ENCODE assay signal across 8 cellular contexts in genomic region chr19:531009-531752, GRCh38. TPM values are rescaled to one million over a fixed set of nuclear protein-coding genes. Genes with fewer than 3 reads are reported as not detected.
DNase-seq lines count a peak whose midpoint lies in the region; ATAC-seq and TF ChIP-seq lines count a peak whose summit lies in the region.

No MANE protein-coding gene starts in this region.

- H3K4me2 ChIP-seq in DOHH2 (ENCODE audit: low read length): peak overlapping the region; percentile 71

- peak overlapping the region; percentile 60 for H3K27ac ChIP-seq in DOHH2 (ENCODE audit: low read depth, low read length)
- H3K27ac ChIP-seq in SJSA1: peak overlapping the region; percentile 71
- H3K27ac ChIP-seq in suprapubic skin: peak overlapping the region; percentile 87

- peak; percentile 76 to 82 for DNase-seq in Kasumi-1 (lab: John Stamatoyannopoulos, UW)
- DNase-seq in SJSA1 (ENCODE audit: low read depth in 1 of 2, low spot score in 2 of 2): peak; percentile 78 to 85
- DNase-seq in activated naive CD4-positive, alpha-beta T cell treated with anti-CD3 and anti-CD28 coated beads for 36 hours: peak; percentile 82
- peak; percentile 97 for DNase-seq in germinal center (ENCODE audit: low spot score)
- DNase-seq in occipital lobe (lab: John Stamatoyannopoulos, UW): peak; percentile 63
- peak in 1 of 2 donors; percentile 87 for DNase-seq in suprapubic skin (ENCODE audit: low spot score in 2 of 2)

- H3K9me3 ChIP-seq in DOHH2 (ENCODE audit: control insufficient read depth, insufficient read depth, low read length) (no peaks in the 10 kb centered on the region), SJSA1 (replicated peaks) (peaks cover 4% of the 10 kb centered on the region; the same call in 1 of the 2 replicates), suprapubic skin (no peaks in the 10 kb centered on the region)

- intact Hi-C loops in activated naive CD4-positive, alpha-beta T cell treated with anti-CD3 and anti-CD28 coated beads for 36 hours (cut with micrococcal nuclease): loop anchor here (1.0 to 5.0 kb wide), 5 partner anchors 20 to 131 kb away; partner anchors contain the start of genes BSG, POLRMT, RNF126 and TPGS1

- peaks cover 8% of the 10 kb centered on the region for H4K20me1 ChIP-seq in DOHH2 (ENCODE audit: control insufficient read depth, insufficient read depth, low read depth, low read length)

- TF ChIP-seq CTCF in DOHH2 (IDR thresholded peaks at IDR 0.05; ENCODE audit: low read depth, low read length, poor library complexity, severe bottlenecking) (peak; percentile 30), suprapubic skin (IDR thresholded peaks at IDR 0.05) (no peak)

- H3K4me1 Mint-ChIP-seq in activated naive CD4-positive, alpha-beta T cell treated with anti-CD3 and anti-CD28 coated beads for 36 hours (ENCODE audit: low read depth): peaks cover 26% of the 10 kb centered on the region

- H3K36me3 ChIP-seq in DOHH2 (ENCODE audit: control insufficient read depth, low read length): peaks cover 16% of the 10 kb centered on the region; the same call in 1 of the 2 replicates
- H3K36me3 ChIP-seq in SJSA1: peaks cover 17% of the 10 kb centered on the region
- H3K36me3 ChIP-seq in suprapubic skin: peaks cover 10% of the 10 kb centered on the region

- peak overlapping the region; percentile 77 for H3K27ac Mint-ChIP-seq in activated naive CD4-positive, alpha-beta T cell treated with anti-CD3 and anti-CD28 coated beads for 36 hours

- H3K27me3 ChIP-seq in DOHH2 (ENCODE audit: control insufficient read depth, low read length) (no peaks in the 10 kb centered on the region), SJSA1 (replicated peaks) (no peaks in the 10 kb centered on the region), suprapubic skin (no peaks in the 10 kb centered on the region)

- H3K36me3 Mint-ChIP-seq in activated naive CD4-positive, alpha-beta T cell treated with anti-CD3 and anti-CD28 coated beads for 36 hours (ENCODE audit: low read depth): peaks cover 1% of the 10 kb centered on the region

- TF ChIP-seq EP300 in suprapubic skin (IDR thresholded peaks at IDR 0.05): no peak

- H3K9me2 ChIP-seq in DOHH2 (replicated peaks; ENCODE audit: control insufficient read depth, low read length): no peaks in the 10 kb centered on the region

- no peak for TF ChIP-seq POLR2A in suprapubic skin (IDR thresholded peaks at IDR 0.05)

- peaks cover 38% of the 10 kb centered on the region for H3K79me2 ChIP-seq in DOHH2 (ENCODE audit: control insufficient read depth, low read length)

- no peaks in the 10 kb centered on the region for H3F3A ChIP-seq in DOHH2 (ENCODE audit: control insufficient read depth, insufficient read depth)

- H3K4me3 Mint-ChIP-seq in activated naive CD4-positive, alpha-beta T cell treated with anti-CD3 and anti-CD28 coated beads for 36 hours: peak overlapping the region; percentile 77

- WGBS in suprapubic skin: no CpG with 5 or more reads among the region's 103 CpGs

- peaks cover 17% of the 10 kb centered on the region for H3K4me1 ChIP-seq in DOHH2 (ENCODE audit: control insufficient read depth, low read length)
- H3K4me1 ChIP-seq in SJSA1 (replicated peaks): peaks cover 22% of the 10 kb centered on the region
- H3K4me1 ChIP-seq in suprapubic skin: peaks cover 32% of the 10 kb centered on the region

- CTCF ChIA-PET in activated naive CD4-positive, alpha-beta T cell treated with anti-CD3 and anti-CD28 coated beads for 36 hours (lab: Charles Lee): interaction anchor here (1.1 to 3.9 kb wide), 4 partner anchors 10 to 20 kb away, joined by 3 to 32 read pairs (median 12); no protein-coding TSS in a partner anchor

- H3K4me3 ChIP-seq in DOHH2 (ENCODE audit: low read length) (peak overlapping the region; percentile 82), SJSA1 (peak overlapping the region; percentile 98), suprapubic skin (peak overlapping the region; percentile 86)

- peaks cover 3% of the 10 kb centered on the region for H3K27me3 Mint-ChIP-seq in activated naive CD4-positive, alpha-beta T cell treated with anti-CD3 and anti-CD28 coated beads for 36 hours (ENCODE audit: low read depth)

- peak; percentile 59 for ATAC-seq in GM21825 (IDR thresholded peaks at IDR 0.05; ENCODE audit: unreplicated experiment)

- no peaks in the 10 kb centered on the region for H3K9me3 Mint-ChIP-seq in activated naive CD4-positive, alpha-beta T cell treated with anti-CD3 and anti-CD28 coated beads for 36 hours

RNA-seq across cellular contexts. Expression of gene CDC34, which starts 0.4 kb away (rescaled TPM):
- 62.1 and 97.9 TPM in 2 replicates for total RNA-seq in SJSA1 (2014; rRNA removed; shearing (Covaris generic))
- total RNA-seq in activated naive CD4-positive, alpha-beta T cell treated with anti-CD3 and anti-CD28 coated beads for 36 hours: 10 to 100 TPM; 42.1 to 42.5 TPM
- 46.2 TPM for total RNA-seq in occipital lobe
- 10 to 100 TPM; 48.3 to 90.3 (median 72.9) TPM for total RNA-seq in suprapubic skin

RNA-seq across cellular contexts. Expression of gene GZMM, which starts 12.7 kb away (rescaled TPM):
- total RNA-seq in SJSA1 (2014; rRNA removed; shearing (Covaris generic)): not detected in 2 replicates
- total RNA-seq in activated naive CD4-positive, alpha-beta T cell treated with anti-CD3 and anti-CD28 coated beads for 36 hours: 10 to 100 TPM; 20.7 TPM
- total RNA-seq in occipital lobe (not detected), suprapubic skin (under 1 TPM in 1 of 4 donors, not detected in 3; 0.97 TPM)

RNA-seq across cellular contexts. Expression of gene TPGS1, which starts 23.9 kb away (rescaled TPM):
- 68.7 and 73.3 TPM in 2 replicates for total RNA-seq in SJSA1 (2014; rRNA removed; shearing (Covaris generic))
- total RNA-seq in activated naive CD4-positive, alpha-beta T cell treated with anti-CD3 and anti-CD28 coated beads for 36 hours: 1 to 10 TPM; 4.2 to 5.1 TPM
- total RNA-seq in occipital lobe: 15.6 TPM
- total RNA-seq in suprapubic skin: 10 to 100 TPM; 10.8 to 23.3 (median 20.9) TPM

RNA-seq across cellular contexts. Expression of gene MADCAM1, which starts 34.9 kb away (rescaled TPM):
- total RNA-seq in SJSA1 (2014; rRNA removed; shearing (Covaris generic)): not detected in 2 replicates
- under 1 TPM; 0.24 to 0.37 TPM for total RNA-seq in activated naive CD4-positive, alpha-beta T cell treated with anti-CD3 and anti-CD28 coated beads for 36 hours
- 0.16 TPM for total RNA-seq in occipital lobe
- total RNA-seq in suprapubic skin: under 1 TPM in 1 of 4 donors, not detected in 3; 0.64 TPM

RNA-seq across cellular contexts. Expression of gene BSG, which starts 41.2 kb away (rescaled TPM):
- total RNA-seq in SJSA1 (2014; rRNA removed; shearing (Covaris generic)): 444 and 577 TPM in 2 replicates
- 100 to 1,000 TPM; 160 to 161 TPM for total RNA-seq in activated naive CD4-positive, alpha-beta T cell treated with anti-CD3 and anti-CD28 coated beads for 36 hours
- total RNA-seq in occipital lobe (77.4 TPM), suprapubic skin (100 to 1,000 TPM; 265 to 314 (median 285) TPM)

Comparison
In these comparisons a context has a peak if more than half of its experiments do, and no peak if none do; other contexts are left out.
1. RNA of gene GZMM, which starts 12.7 kb away (total RNA-seq): 20.7 TPM in activated naive CD4-positive, alpha-beta T cell treated with anti-CD3 and anti-CD28 coated beads for 36 hours; 0.97 TPM in suprapubic skin, not detected in SJSA1 and not detected in occipital lobe (single experiment); every median in the first group is over 10 times any median in the second.
2. Peak in every context shown above with its lines, with median percentiles within 50 percentile points of each other: H3K27ac ChIP-seq and H3K4me3 ChIP-seq.